12 cellular contexts compared by ENCODE assay signal in the genomic region with DNA sequence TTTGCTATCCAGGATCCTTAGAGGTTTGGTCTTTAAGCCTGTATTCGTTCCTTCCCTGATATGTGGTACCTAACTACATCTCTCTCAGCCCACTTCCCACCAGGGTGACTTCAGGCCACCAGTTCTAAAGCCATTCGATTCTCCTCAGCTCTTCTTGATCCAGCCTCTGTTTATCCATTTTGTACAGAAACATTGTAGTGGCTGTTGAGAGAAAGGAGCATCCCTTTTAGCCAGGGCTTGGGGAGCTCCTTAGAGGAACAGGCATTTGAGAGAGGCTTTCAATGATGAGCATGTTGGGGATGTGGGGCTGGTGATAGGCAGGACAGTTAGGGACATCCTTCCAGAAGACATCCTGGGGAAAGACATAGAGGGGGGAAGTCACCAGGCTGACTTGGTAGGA. TPM values are rescaled to one million over a fixed set of nuclear protein-coding genes. Genes with fewer than 3 reads are reported as not detected.
A peak's percentile ranks its signal among the peaks of the same experiment; 100 is the strongest.
DNase-seq lines count a peak whose midpoint lies in the region; ATAC-seq and TF ChIP-seq lines count a peak whose summit lies in the region.
"Had no signal": no experiment of that assay in that cellular context is flagged by ENCODE, and none has a peak within 500 bp of the region (broad histone marks: within the 10 kb centered on the region; RNA-seq: fewer than 3 reads in every experiment).

No MANE protein-coding gene starts in this region.

- H3K27ac Mint-ChIP-seq in activated naive CD8-positive, alpha-beta T cell treated with anti-CD3 and anti-CD28 coated beads, Interleukin-2, amount 10 ng/mL, durations not matched to agents 7 days and 5 days = peak overlapping the region; percentile 21
- H3K27ac Mint-ChIP-seq in activated naive CD8-positive, alpha-beta T cell treated with anti-CD3 and anti-CD28 coated beads, Interleukin-2, amount 50 U/mL, for 24 hours = no peak overlapping the region
- H3K27ac Mint-ChIP-seq in activated B cell treated with CpG ODN at 0.5 μM for 24 hours = peak overlapping the region; percentile 32
- H3K27ac Mint-ChIP-seq in mesothelial cell of epicardium = peak overlapping the region; percentile 23

- intact Hi-C loops in activated B cell treated with CpG ODN at 0.5 μM for 24 hours (cut with micrococcal nuclease) = loop anchor here (5.0 kb wide), 1 partner anchor 57 kb away; a partner anchor contains a TSS

- TF ChIP-seq CTCF in activated B cell treated with CpG ODN at 0.5 μM for 24 hours (IDR thresholded peaks at IDR 0.05) (no peak), mesothelial cell of epicardium (IDR thresholded peaks at IDR 0.05; ENCODE audit: unreplicated experiment) (no peak)

- H3K27me3 Mint-ChIP-seq in activated naive CD8-positive, alpha-beta T cell treated with anti-CD3 and anti-CD28 coated beads, Interleukin-2, amount 10 ng/mL, durations not matched to agents 7 days and 5 days = no peaks in the 10 kb centered on the region
- no peaks in the 10 kb centered on the region for H3K27me3 Mint-ChIP-seq in activated naive CD8-positive, alpha-beta T cell treated with anti-CD3 and anti-CD28 coated beads, Interleukin-2, amount 50 U/mL, for 24 hours
- no peaks in the 10 kb centered on the region for H3K27me3 Mint-ChIP-seq in activated B cell treated with CpG ODN at 0.5 μM for 24 hours
- no peaks in the 10 kb centered on the region for H3K27me3 Mint-ChIP-seq in mesothelial cell of epicardium (ENCODE audit: low read depth)

- H3K4me3 Mint-ChIP-seq in activated naive CD8-positive, alpha-beta T cell treated with anti-CD3 and anti-CD28 coated beads, Interleukin-2, amount 10 ng/mL, durations not matched to agents 7 days and 5 days = no peak overlapping the region
- H3K4me3 Mint-ChIP-seq in activated naive CD8-positive, alpha-beta T cell treated with anti-CD3 and anti-CD28 coated beads, Interleukin-2, amount 50 U/mL, for 24 hours = no peak overlapping the region
- H3K4me3 Mint-ChIP-seq in activated B cell treated with CpG ODN at 0.5 μM for 24 hours (no peak overlapping the region), mesothelial cell of epicardium (no peak overlapping the region)

- peaks cover 12% of the 10 kb centered on the region for H3K36me3 Mint-ChIP-seq in activated naive CD8-positive, alpha-beta T cell treated with anti-CD3 and anti-CD28 coated beads, Interleukin-2, amount 10 ng/mL, durations not matched to agents 7 days and 5 days
- peaks cover 10% of the 10 kb centered on the region for H3K36me3 Mint-ChIP-seq in activated naive CD8-positive, alpha-beta T cell treated with anti-CD3 and anti-CD28 coated beads, Interleukin-2, amount 50 U/mL, for 24 hours (ENCODE audit: low read depth)
- H3K36me3 Mint-ChIP-seq in activated B cell treated with CpG ODN at 0.5 μM for 24 hours (ENCODE audit: low read depth) = peaks cover 22% of the 10 kb centered on the region
- peaks cover 9% of the 10 kb centered on the region for H3K36me3 Mint-ChIP-seq in mesothelial cell of epicardium

- H3K9me3 Mint-ChIP-seq in activated naive CD8-positive, alpha-beta T cell treated with anti-CD3 and anti-CD28 coated beads, Interleukin-2, amount 10 ng/mL, durations not matched to agents 7 days and 5 days = no peaks in the 10 kb centered on the region
- H3K9me3 Mint-ChIP-seq in activated naive CD8-positive, alpha-beta T cell treated with anti-CD3 and anti-CD28 coated beads, Interleukin-2, amount 50 U/mL, for 24 hours = no peaks in the 10 kb centered on the region
- H3K9me3 Mint-ChIP-seq in activated B cell treated with CpG ODN at 0.5 μM for 24 hours (no peaks in the 10 kb centered on the region), mesothelial cell of epicardium (no peaks in the 10 kb centered on the region)

- DNase-seq in activated naive CD8-positive, alpha-beta T cell treated with anti-CD3 and anti-CD28 coated beads, Interleukin-2, amount 10 ng/mL, durations not matched to agents 7 days and 5 days = no peak
- no peak for DNase-seq in activated naive CD8-positive, alpha-beta T cell treated with anti-CD3 and anti-CD28 coated beads, Interleukin-2, amount 50 U/mL, for 24 hours
- no peak for DNase-seq in activated B cell treated with CpG ODN at 0.5 μM for 24 hours
- no peak for DNase-seq in mesothelial cell of epicardium (ENCODE audit: low spot score in 2 of 2, unreplicated experiment in 2 of 2)
- DNase-seq in GF-D8 (lab: John Stamatoyannopoulos, UW) = no peak
- no peak for DNase-seq in epidermal melanocyte (ENCODE audit: insufficient read length, low spot score)
- DNase-seq: DMS 273 treated with DMSO at 0.1 percent for 48 hours, NCI-H1417 treated with DMSO at 0.1 percent for 48 hours, NCI-H2029 treated with DMSO at 0.1 percent for 48 hours, NCI-H510A, NCI-H82 had no signal

- ATAC-seq in activated naive CD8-positive, alpha-beta T cell treated with anti-CD3 and anti-CD28 coated beads, Interleukin-2, amount 10 ng/mL, durations not matched to agents 7 days and 5 days (ENCODE audit: low read depth) = no peak
- ATAC-seq in activated naive CD8-positive, alpha-beta T cell treated with anti-CD3 and anti-CD28 coated beads, Interleukin-2, amount 50 U/mL, for 24 hours = no peak
- ATAC-seq in activated B cell treated with CpG ODN at 0.5 μM for 24 hours (ENCODE audit: low read depth) (no peak), GM18502 (IDR thresholded peaks at IDR 0.05; ENCODE audit: poor library complexity, unreplicated experiment) (no peak)

- CTCF ChIA-PET in activated B cell treated with CpG ODN at 0.5 μM for 24 hours (lab: Charles Lee) = no interaction called here

- POLR2A ChIA-PET in activated naive CD8-positive, alpha-beta T cell treated with anti-CD3 and anti-CD28 coated beads, Interleukin-2, amount 10 ng/mL, durations not matched to agents 7 days and 5 days (lab: Charles Lee) = no interaction called here
- POLR2A ChIA-PET in activated B cell treated with CpG ODN at 0.5 μM for 24 hours (lab: Charles Lee) = interaction anchor here (0.6 kb wide), 1 partner anchor 44 kb away, joined by 5 read pairs; a partner anchor contains a TSS

- H3K4me1 Mint-ChIP-seq in activated naive CD8-positive, alpha-beta T cell treated with anti-CD3 and anti-CD28 coated beads, Interleukin-2, amount 10 ng/mL, durations not matched to agents 7 days and 5 days = peaks cover 31% of the 10 kb centered on the region
- peaks cover 49% of the 10 kb centered on the region for H3K4me1 Mint-ChIP-seq in activated naive CD8-positive, alpha-beta T cell treated with anti-CD3 and anti-CD28 coated beads, Interleukin-2, amount 50 U/mL, for 24 hours
- peaks cover 57% of the 10 kb centered on the region for H3K4me1 Mint-ChIP-seq in activated B cell treated with CpG ODN at 0.5 μM for 24 hours
- H3K4me1 Mint-ChIP-seq in mesothelial cell of epicardium = peaks cover 11% of the 10 kb centered on the region

RNA-seq across cellular contexts. Expression of a gene that starts 17.9 kb away (rescaled TPM):
- 10 to 100 TPM; 49.3 to 51.5 TPM for total RNA-seq in activated naive CD8-positive, alpha-beta T cell treated with anti-CD3 and anti-CD28 coated beads, Interleukin-2, amount 10 ng/mL, durations not matched to agents 7 days and 5 days
- total RNA-seq in activated B cell treated with CpG ODN at 0.5 μM for 24 hours = 39.8 and 43.3 TPM in 2 replicates
- 45.1 to 49.0 TPM (median 48.0 TPM) in 3 replicates for total RNA-seq in mesothelial cell of epicardium

RNA-seq across cellular contexts. Expression of a gene that starts 34.1 kb away (rescaled TPM):
- 1 to 10 TPM; 1.0 to 1.1 TPM for total RNA-seq in activated naive CD8-positive, alpha-beta T cell treated with anti-CD3 and anti-CD28 coated beads, Interleukin-2, amount 10 ng/mL, durations not matched to agents 7 days and 5 days
- total RNA-seq in activated B cell treated with CpG ODN at 0.5 μM for 24 hours (0.24 TPM in 1 of 2 replicates, not detected in the other), mesothelial cell of epicardium (0.31 to 0.71 TPM (median 0.38 TPM) in 3 replicates)

RNA-seq across cellular contexts. Expression of a gene that starts 44.4 kb away (rescaled TPM):
- total RNA-seq in activated naive CD8-positive, alpha-beta T cell treated with anti-CD3 and anti-CD28 coated beads, Interleukin-2, amount 10 ng/mL, durations not matched to agents 7 days and 5 days = 10 to 100 TPM; 45.3 to 46.7 TPM
- 46.1 and 51.4 TPM in 2 replicates for total RNA-seq in activated B cell treated with CpG ODN at 0.5 μM for 24 hours
- 25.3 to 26.2 TPM (median 25.8 TPM) in 3 replicates for total RNA-seq in mesothelial cell of epicardium

RNA-seq across cellular contexts. Expression of a gene that starts 47.2 kb away (rescaled TPM):
- under 1 TPM; 0.50 to 0.79 TPM for total RNA-seq in activated naive CD8-positive, alpha-beta T cell treated with anti-CD3 and anti-CD28 coated beads, Interleukin-2, amount 10 ng/mL, durations not matched to agents 7 days and 5 days
- total RNA-seq in activated B cell treated with CpG ODN at 0.5 μM for 24 hours (1.0 and 1.2 TPM in 2 replicates), mesothelial cell of epicardium (0.78 to 1.3 TPM (median 0.84 TPM) in 3 replicates)

RNA-seq across cellular contexts. Expression of a gene that starts 56.7 kb away (rescaled TPM):
- total RNA-seq in activated naive CD8-positive, alpha-beta T cell treated with anti-CD3 and anti-CD28 coated beads, Interleukin-2, amount 10 ng/mL, durations not matched to agents 7 days and 5 days = 10 to 100 TPM; 36.0 to 39.7 TPM
- 40.0 and 43.3 TPM in 2 replicates for total RNA-seq in activated B cell treated with CpG ODN at 0.5 μM for 24 hours
- total RNA-seq in mesothelial cell of epicardium = 19.6 to 22.1 TPM (median 20.2 TPM) in 3 replicates
